In genomic region chr19:35006342-35006998, GRCh38 we compare ENCODE assay signal across 11 cellular contexts. TPM values are rescaled to one million over a fixed set of nuclear protein-coding genes. Genes with fewer than 3 reads are reported as not detected.
A peak's percentile ranks its signal among the peaks of the same experiment; 100 is the strongest.
DNase-seq lines count a peak whose midpoint lies in the region; ATAC-seq and TF ChIP-seq lines count a peak whose summit lies in the region.
"Had no signal": no experiment of that assay in that cellular context is flagged by ENCODE, and none has a peak within 500 bp of the region (broad histone marks: within the 10 kb centered on the region; RNA-seq: fewer than 3 reads in every experiment).

No MANE protein-coding gene starts in this region.

- H3K4me2 ChIP-seq in BLaER1 = no peak overlapping the region

- no peaks in the 10 kb centered on the region for H3K27me3 ChIP-seq in BLaER1
- H3K27me3 ChIP-seq in body of pancreas = no peaks in the 10 kb centered on the region
- no peaks in the 10 kb centered on the region for H3K27me3 ChIP-seq in mucosa of rectum (ENCODE audit: control insufficient read depth in 2 of 2, insufficient read depth in 2 of 2, low read length in 2 of 2)
- H3K27me3 ChIP-seq: Peyer's patch had no signal

- H3K36me3 ChIP-seq in BLaER1 (peaks cover 95% of the 10 kb centered on the region), body of pancreas (replicated peaks in 1 of 2; ENCODE audit: insufficient read depth in 1 of 2, low read depth in 2 of 2) (peaks cover 8 to 11% of the 10 kb centered on the region in 2 donors), mucosa of rectum (ENCODE audit: control insufficient read depth in 2 of 2, insufficient read depth in 2 of 2, low read length in 2 of 2) (peaks cover 8 to 25% of the 10 kb centered on the region in 2 donors)

- 27 to 36% methylated on average over 15 of the region's 15 CpGs for WGBS in body of pancreas, 2 donors

- 0 out of 2 replicates have a peak overlapping the region, but pooled peaks have one; percentile 19 for H3K9ac ChIP-seq in BLaER1
- H3K9ac ChIP-seq in mucosa of rectum (ENCODE audit: low read depth in 1 of 2, low read length in 2 of 2) = peak overlapping the region; percentile 30 to 34

- ATAC-seq in body of pancreas = peak; percentile 94
- no peak for ATAC-seq in HG03457 (IDR thresholded peaks at IDR 0.05; ENCODE audit: unreplicated experiment)

- H3K4me1 ChIP-seq in BLaER1 = peaks cover 52% of the 10 kb centered on the region
- H3K4me1 ChIP-seq in body of pancreas = peaks cover 69% of the 10 kb centered on the region
- H3K4me1 ChIP-seq in mucosa of rectum (ENCODE audit: control insufficient read depth in 2 of 2, insufficient read depth in 2 of 2, low read length in 2 of 2) = peaks cover 41 to 53% of the 10 kb centered on the region in 2 donors

- H3K4me3 ChIP-seq in BLaER1 (no peak overlapping the region), body of pancreas (no peak overlapping the region), mucosa of rectum (ENCODE audit: low read length in 2 of 2) (peak overlapping the region in 1 of 2 donors; percentile 26)
- H3K4me3 ChIP-seq: Peyer's patch had no signal

- H3K9me3 ChIP-seq in BLaER1 = no peaks in the 10 kb centered on the region
- H3K9me3 ChIP-seq in body of pancreas = no peaks in the 10 kb centered on the region
- no peaks in the 10 kb centered on the region for H3K9me3 ChIP-seq in mucosa of rectum (ENCODE audit: control insufficient read depth in 2 of 2, low read length in 2 of 2)
- H3K9me3 ChIP-seq: Peyer's patch had no signal

- intact Hi-C loops in body of pancreas (cut with DNase I) = no loop called here

- H3K27ac ChIP-seq in BLaER1 = no peak overlapping the region
- peak overlapping the region; percentile 45 to 82 (median 70) for H3K27ac ChIP-seq in body of pancreas
- H3K27ac ChIP-seq in mucosa of rectum (ENCODE audit: low read depth in 2 of 2, low read length in 2 of 2) = peak overlapping the region; percentile 73 to 82

- TF ChIP-seq CTCF in body of pancreas (IDR thresholded peaks at IDR 0.05) = peak in 2 of 7 experiments; percentile 7 to 15

- peak in 2 of 3 donors; percentile 15 to 30 for TF ChIP-seq POLR2A in body of pancreas (IDR thresholded peaks at IDR 0.05)

- peaks cover 100% of the 10 kb centered on the region for H4K20me1 ChIP-seq in BLaER1

- DNase-seq in HS-27A (ENCODE audit: low read depth) (peak; percentile 91), body of pancreas (peak; percentile 84 to 92 (median 88)), AG08395 (ENCODE audit: low spot score) (no peak), NCI-H524 (lab: John Stamatoyannopoulos, UW) (no peak)
- no peak for DNase-seq in activated effector memory CD4-positive, alpha-beta T cell treated with anti-CD3 and anti-CD28 coated beads, Interleukin-2, amount 50 U/mL, for 16 hours
- DNase-seq: activated naive CD8-positive, alpha-beta T cell treated with anti-CD3 and anti-CD28 coated beads, Interleukin-2, amount 10 ng/mL, durations not matched to agents 7 days and 5 days; Karpas-422 had no signal

RNA-seq across cellular contexts. Expression of gene GRAMD1A, which starts 6.3 kb away (rescaled TPM):
- 10 to 100 TPM; 90.8 to 94.9 TPM for total RNA-seq in body of pancreas

RNA-seq across cellular contexts. Expression of gene SCN1B, which starts 23.8 kb away (rescaled TPM):
- 10 to 100 TPM in 1 of 2 donors, 1 to 10 TPM in 1; 2.3 to 23.6 TPM for total RNA-seq in body of pancreas

RNA-seq across cellular contexts. Expression of gene HPN, which starts 35.1 kb away (rescaled TPM):
- 100 to 1,000 TPM; 135 to 289 TPM for total RNA-seq in body of pancreas

RNA-seq across cellular contexts. Expression of gene ZNF792, which starts 42.4 kb away (rescaled TPM):
- total RNA-seq in body of pancreas = 1 to 10 TPM; 4.0 to 7.0 TPM

Comparison
In these comparisons a context has a peak if more than half of its experiments do, and no peak if none do; other contexts are left out.
1. DNase-seq: peak in HS-27A (single experiment) and body of pancreas (4 of 4); none in AG08395 (single experiment), NCI-H524 (0 of 2) and activated effector memory CD4-positive, alpha-beta T cell treated with anti-CD3 and anti-CD28 coated beads, Interleukin-2, amount 50 U/mL, for 16 hours (single experiment).